Comparison of ENCODE assay signal across 18 cellular contexts in the genomic region with DNA sequence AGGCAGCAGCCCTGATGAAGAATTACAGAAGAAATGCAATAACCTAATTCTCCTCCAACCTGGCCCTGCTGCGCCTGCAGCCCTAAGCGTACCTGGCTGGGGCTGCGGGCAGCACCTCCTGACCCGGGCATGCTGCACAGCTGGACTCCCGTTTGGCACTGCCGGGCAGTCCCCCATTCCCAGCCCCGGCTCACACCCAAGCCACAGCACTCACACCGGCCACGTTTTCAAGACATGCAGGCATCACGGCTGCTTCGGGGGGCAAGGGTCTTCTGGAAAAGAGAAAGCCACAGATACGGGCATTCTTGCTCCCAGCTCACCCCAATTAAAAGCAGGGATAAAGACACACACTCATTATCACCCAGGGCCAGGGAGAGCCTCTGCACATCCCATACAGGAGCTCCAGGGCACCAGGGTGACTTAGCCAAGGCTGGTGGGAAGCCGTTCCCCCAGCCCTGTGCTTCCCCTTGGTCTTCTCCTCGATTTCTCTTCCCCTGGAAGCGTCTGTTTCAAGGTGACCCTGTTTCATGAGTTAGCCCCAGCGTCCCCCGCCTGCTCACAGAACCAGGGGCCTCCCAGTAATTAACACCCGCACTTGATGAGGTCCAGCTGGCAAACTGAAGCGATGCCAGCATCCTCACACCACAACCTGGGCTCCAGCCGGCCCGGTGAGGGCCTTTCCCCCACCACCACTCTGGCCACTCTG.
DNase-seq lines count a peak whose midpoint lies in the region; ATAC-seq lines count a peak whose summit lies in the region.
"Had no signal": no experiment of that assay in that cellular context is flagged by ENCODE, and none has a peak within 500 bp of the region (broad histone marks: within the 10 kb centered on the region; RNA-seq: fewer than 3 reads in every experiment).

No MANE protein-coding gene starts in this region.

- 87% methylated on average over 21 of the region's 21 CpGs for WGBS in right cardiac atrium
- WGBS in neuronal stem cell (ENCODE audit: extremely low coverage in 2 of 2, insufficient read length in 2 of 2, insufficient replicate concordance in 1 of 2), 2 donors, result no CpG with 5 or more reads among the region's 21 CpGs

- no peaks in the 10 kb centered on the region for H3K79me1 ChIP-seq in neuronal stem cell (ENCODE audit: low read depth, low read length)

- H2BK15ac ChIP-seq in neuronal stem cell (ENCODE audit: low read length), result peak overlapping the region; percentile 63

- no peak overlapping the region for H3K9ac ChIP-seq in neuronal stem cell (ENCODE audit: low read depth, low read length, poor library complexity)

- no peak overlapping the region for H2AFZ ChIP-seq in neuronal stem cell (ENCODE audit: low read length)
- H2AFZ ChIP-seq: PC-9 had no signal

- peak overlapping the region; percentile 67 for H2AK5ac ChIP-seq in neuronal stem cell (ENCODE audit: low read depth, low read length)

- DNase-seq in cardiac septum (ENCODE audit: low spot score) (peak; percentile 70), right cardiac atrium (no peak), ecto neural progenitor cell (ENCODE audit: low spot score) (peak; percentile 43), neuronal stem cell (ENCODE audit: low spot score) (no peak), iPS-NIHi11 (ENCODE audit: low spot score) (no peak), NCI-H446 (lab: John Stamatoyannopoulos, UW) (no peak), NCI-H1105 treated with DMSO at 0.1 percent for 48 hours (lab: John Stamatoyannopoulos, UW) (no peak)
- no peak for DNase-seq in activated naive CD4-positive, alpha-beta T cell treated with Interleukin-2 at 50 U/mL for 16 hours
- DNase-seq: COR-L47, IMR-90, Kasumi-1, NCI-H1436, NCI-H2081, PC-9 had no signal

- H3K27me3 ChIP-seq in right cardiac atrium (ENCODE audit: control insufficient read depth, insufficient read depth) (no peaks in the 10 kb centered on the region), neuronal stem cell (ENCODE audit: control insufficient read depth in 3 of 3, insufficient read depth in 3 of 3, low read depth in 1 of 3, low read length in 3 of 3) (no peaks in the 10 kb centered on the region)

- no peak overlapping the region for H2BK12ac ChIP-seq in neuronal stem cell (ENCODE audit: low read length)

- H4K8ac ChIP-seq in neuronal stem cell (ENCODE audit: low read depth, low read length), result no peak overlapping the region

- no peak overlapping the region for H3K14ac ChIP-seq in neuronal stem cell (ENCODE audit: low read length)

- no peaks in the 10 kb centered on the region for H3K36me3 ChIP-seq in neuronal stem cell (replicated peaks in 1 of 2; ENCODE audit: control insufficient read depth in 2 of 2, insufficient read depth in 2 of 2, low read length in 2 of 2)

- intact Hi-C loops in cardiac septum (cut with DNase I) (loop anchor here (5.0 kb wide), 1 partner anchor 98 kb away; no protein-coding TSS in a partner anchor), right cardiac atrium (cut with DNase I) (loop anchor here (5.0 to 10.0 kb wide), 2 partner anchors 96 to 183 kb away; no protein-coding TSS in a partner anchor)

- no peak overlapping the region for H2BK5ac ChIP-seq in neuronal stem cell (ENCODE audit: low read length)

- H3K4me3 ChIP-seq in right cardiac atrium (ENCODE audit: low read length), result no peak overlapping the region
- H3K4me3 ChIP-seq in neuronal stem cell (ENCODE audit: low read length in 2 of 2), result no peak overlapping the region
- H3K4me3 ChIP-seq: A549, GM12878, PC-9 had no signal

- H3K23ac ChIP-seq in neuronal stem cell (ENCODE audit: low read depth, low read length, poor library complexity), result no peak overlapping the region

- no peak overlapping the region for H3K4me2 ChIP-seq in neuronal stem cell (ENCODE audit: insufficient read depth, low read length, poor library complexity, severe bottlenecking)
- H3K4me2 ChIP-seq: A549, PC-9 had no signal

- H3K4ac ChIP-seq in neuronal stem cell (ENCODE audit: low read length), result no peak overlapping the region

- no peak for ATAC-seq in right cardiac atrium
- ATAC-seq: A549, GM12878, Right ventricle myocardium inferior had no signal

- H3K9me3 ChIP-seq in right cardiac atrium (ENCODE audit: control insufficient read depth, low read length) (no peaks in the 10 kb centered on the region), neuronal stem cell (replicated peaks in 1 of 2; ENCODE audit: control insufficient read depth in 2 of 2, insufficient read depth in 1 of 2, low read depth in 1 of 2, low read length in 2 of 2) (peaks cover 0 to 5% of the 10 kb centered on the region in 2 donors)
- H3K9me3 ChIP-seq: A549 had no signal

- H3K27ac ChIP-seq in right cardiac atrium (ENCODE audit: low read length) (no peak overlapping the region), neuronal stem cell (replicated peaks; ENCODE audit: low read length) (peak overlapping the region; percentile 28)
- H3K27ac ChIP-seq: A549, C4-2B, PC-9 had no signal

- H4K91ac ChIP-seq in neuronal stem cell (ENCODE audit: low read depth, low read length, poor library complexity), result no peak overlapping the region

- H3K4me1 ChIP-seq in right cardiac atrium (ENCODE audit: control insufficient read depth, insufficient read depth, low read length) (no peaks in the 10 kb centered on the region), neuronal stem cell (ENCODE audit: control insufficient read depth in 2 of 2, insufficient read depth in 1 of 2, low read depth in 1 of 2, low read length in 2 of 2) (peaks cover 18 to 38% of the 10 kb centered on the region in 2 donors)
- H3K4me1 ChIP-seq: A549 had no signal

- no peak overlapping the region for H2BK120ac ChIP-seq in neuronal stem cell (ENCODE audit: low read depth, low read length)

- peak overlapping the region; percentile 88 for H3K18ac ChIP-seq in neuronal stem cell (ENCODE audit: low read length)

Comparison
In these comparisons a context has a peak if more than half of its experiments do, and no peak if none do; other contexts are left out.
1. DNase-seq: peak in cardiac septum (single experiment) and ecto neural progenitor cell (single experiment); none in right cardiac atrium (0 of 3), neuronal stem cell (single experiment), iPS-NIHi11 (single experiment), NCI-H446 (0 of 2), NCI-H1105 treated with DMSO at 0.1 percent for 48 hours (single experiment) and activated naive CD4-positive, alpha-beta T cell treated with Interleukin-2 at 50 U/mL for 16 hours (single experiment).